Comparison of ENCODE assay signal across 11 cellular contexts in genomic region chr1:198680174-198680871, GRCh38. TPM values are rescaled to one million over a fixed set of nuclear protein-coding genes. Genes with fewer than 3 reads are reported as not detected.
DNase-seq lines count a peak whose midpoint lies in the region; ATAC-seq and TF ChIP-seq lines count a peak whose summit lies in the region.
"Had no signal": no experiment of that assay in that cellular context is flagged by ENCODE, and none has a peak within 500 bp of the region (broad histone marks: within the 10 kb centered on the region; RNA-seq: fewer than 3 reads in every experiment).

No MANE protein-coding gene starts in this region.

- no peak for TF ChIP-seq CTCF in PC-3 (conservative IDR thresholded peaks at IDR 0.05; ENCODE audit: low read depth, low read length)
- no peak for TF ChIP-seq CTCF in heart left ventricle (IDR thresholded peaks at IDR 0.05)

- H3K36me3 ChIP-seq in PC-3 (ENCODE audit: low read depth, low read length) (no peaks in the 10 kb centered on the region), heart left ventricle (no peaks in the 10 kb centered on the region)

- peak overlapping the region; percentile 62; the same call in 1 of the 2 replicates for H3K9ac ChIP-seq in PC-3 (ENCODE audit: low read length)

- H3F3A ChIP-seq in PC-3 (ENCODE audit: low read length, unreplicated experiment): peaks cover 10% of the 10 kb centered on the region

- peaks cover 38% of the 10 kb centered on the region for H3K36me3 Mint-ChIP-seq in T-helper 1 cell treated with Interleukin-12 subunit alpha and Interleukin-12 subunit beta and Interleukin-4 antibody, amounts not matched to agents 30 μg/mL and 1 μg/mL, for 36 hours (ENCODE audit: low read depth)
- H3K36me3 Mint-ChIP-seq in central memory CD8-positive, alpha-beta T cell (ENCODE audit: insufficient read depth): peaks cover 71% of the 10 kb centered on the region
- H3K36me3 Mint-ChIP-seq in stimulated activated effector memory CD8-positive, alpha-beta T cell treated with anti-CD3 and anti-CD28 coated beads, Interleukin-12 subunit alpha, Interleukin-12 subunit beta, amount 100 ng/mL, for 72 hours: peaks cover 92% of the 10 kb centered on the region

- H3K27me3 ChIP-seq in PC-3 (ENCODE audit: low read length) (no peaks in the 10 kb centered on the region), heart left ventricle (no peaks in the 10 kb centered on the region)

- H3K9me3 ChIP-seq in PC-3 (ENCODE audit: low read length) (no peaks in the 10 kb centered on the region), heart left ventricle (no peaks in the 10 kb centered on the region)
- H3K9me3 ChIP-seq: A549 had no signal

- H3K27ac Mint-ChIP-seq in T-helper 1 cell treated with Interleukin-12 subunit alpha and Interleukin-12 subunit beta and Interleukin-4 antibody, amounts not matched to agents 30 μg/mL and 1 μg/mL, for 36 hours: peak overlapping the region; percentile 83
- H3K27ac Mint-ChIP-seq in central memory CD8-positive, alpha-beta T cell (ENCODE audit: low read depth): peak overlapping the region; percentile 98
- peak overlapping the region; percentile 89 for H3K27ac Mint-ChIP-seq in stimulated activated effector memory CD8-positive, alpha-beta T cell treated with anti-CD3 and anti-CD28 coated beads, Interleukin-12 subunit alpha, Interleukin-12 subunit beta, amount 100 ng/mL, for 72 hours

- POLR2A ChIA-PET in PC-3 (lab: Charles Lee; ENCODE audit: unreplicated experiment): no interaction called here

- CTCF ChIA-PET in PC-3 (lab: Charles Lee): no interaction called here

- H3K27ac ChIP-seq in PC-3 (ENCODE audit: low read length) (peak overlapping the region; percentile 97), heart left ventricle (peak overlapping the region in 2 of 12 donors; percentile 46 to 87)
- H3K27ac ChIP-seq: A549 had no signal

- H3K4me3 Mint-ChIP-seq in T-helper 1 cell treated with Interleukin-12 subunit alpha and Interleukin-12 subunit beta and Interleukin-4 antibody, amounts not matched to agents 30 μg/mL and 1 μg/mL, for 36 hours: peak overlapping the region; percentile 79
- H3K4me3 Mint-ChIP-seq in central memory CD8-positive, alpha-beta T cell: peak overlapping the region; percentile 79
- peak overlapping the region; percentile 68 for H3K4me3 Mint-ChIP-seq in stimulated activated effector memory CD8-positive, alpha-beta T cell treated with anti-CD3 and anti-CD28 coated beads, Interleukin-12 subunit alpha, Interleukin-12 subunit beta, amount 100 ng/mL, for 72 hours

- peaks cover 64% of the 10 kb centered on the region for H3K4me1 Mint-ChIP-seq in T-helper 1 cell treated with Interleukin-12 subunit alpha and Interleukin-12 subunit beta and Interleukin-4 antibody, amounts not matched to agents 30 μg/mL and 1 μg/mL, for 36 hours (ENCODE audit: low read depth)
- H3K4me1 Mint-ChIP-seq in central memory CD8-positive, alpha-beta T cell: peaks cover 70% of the 10 kb centered on the region
- peaks cover 81% of the 10 kb centered on the region for H3K4me1 Mint-ChIP-seq in stimulated activated effector memory CD8-positive, alpha-beta T cell treated with anti-CD3 and anti-CD28 coated beads, Interleukin-12 subunit alpha, Interleukin-12 subunit beta, amount 100 ng/mL, for 72 hours

- no peaks in the 10 kb centered on the region for H3K79me2 ChIP-seq in PC-3 (ENCODE audit: low read length)

- intact Hi-C loops in PC-3 (cut with micrococcal nuclease) (loop anchor here (5.0 to 10.0 kb wide), 4 partner anchors 148 to 1066 kb away; partner anchors contain the start of gene LHX9), heart left ventricle (cut with DNase I) (no loop called here)

- DNase-seq in T-helper 1 cell: no peak
- peak; percentile 29 for DNase-seq in PC-3
- DNase-seq in central memory CD8-positive, alpha-beta T cell (ENCODE audit: low spot score in 2 of 2): no peak
- DNase-seq in stimulated activated effector memory CD8-positive, alpha-beta T cell treated with anti-CD3 and anti-CD28 coated beads, Interleukin-12 subunit alpha, Interleukin-12 subunit beta, amount 100 ng/mL, for 72 hours (ENCODE audit: low spot score in 2 of 2): no peak
- DNase-seq in heart left ventricle: no peak
- no peak for DNase-seq in C1 segment of cervical spinal cord (lab: John Stamatoyannopoulos, UW)
- DNase-seq in islet precursor cell: no peak
- DNase-seq: head of caudate nucleus, NCI-H526 treated with DMSO at 0.1 percent for 48 hours had no signal

- no peaks in the 10 kb centered on the region for H3K9me3 Mint-ChIP-seq in T-helper 1 cell treated with Interleukin-12 subunit alpha and Interleukin-12 subunit beta and Interleukin-4 antibody, amounts not matched to agents 30 μg/mL and 1 μg/mL, for 36 hours
- no peaks in the 10 kb centered on the region for H3K9me3 Mint-ChIP-seq in central memory CD8-positive, alpha-beta T cell
- no peaks in the 10 kb centered on the region for H3K9me3 Mint-ChIP-seq in stimulated activated effector memory CD8-positive, alpha-beta T cell treated with anti-CD3 and anti-CD28 coated beads, Interleukin-12 subunit alpha, Interleukin-12 subunit beta, amount 100 ng/mL, for 72 hours

- H3K4me1 ChIP-seq in PC-3 (ENCODE audit: insufficient read depth, low read length) (peaks cover 50% of the 10 kb centered on the region), heart left ventricle (peaks cover 0 to 94% (median 0%) of the 10 kb centered on the region in 12 donors)
- H3K4me1 ChIP-seq: A549 had no signal

- TF ChIP-seq POLR2A in heart left ventricle (IDR thresholded peaks at IDR 0.05): no peak

- H3K9me2 ChIP-seq in PC-3 (replicated peaks; ENCODE audit: low read length): no peaks in the 10 kb centered on the region

- H4K20me1 ChIP-seq in PC-3 (ENCODE audit: low read length): no peaks in the 10 kb centered on the region

- no peak overlapping the region for H3K4me3 ChIP-seq in PC-3 (ENCODE audit: low read length)
- peak overlapping the region in 1 of 12 donors; percentile 25 for H3K4me3 ChIP-seq in heart left ventricle
- H3K4me3 ChIP-seq: A549 had no signal

- BruUV-seq in PC-3 (replicated peaks; lab: Mats Ljungman, UMichigan): no TSS peak

- H2AFZ ChIP-seq in PC-3 (ENCODE audit: low read length): no peak overlapping the region

- ATAC-seq in PC-3 (peak; percentile 18), heart left ventricle (no peak)
- ATAC-seq in central memory CD8-positive, alpha-beta T cell (replicated peaks; ENCODE audit: extremely low read depth, poor library complexity, severe bottlenecking): no peak
- ATAC-seq in stimulated activated effector memory CD8-positive, alpha-beta T cell treated with anti-CD3 and anti-CD28 coated beads, Interleukin-12 subunit alpha, Interleukin-12 subunit beta, amount 100 ng/mL, for 72 hours: no peak
- ATAC-seq: A549 had no signal

- H3K4me2 ChIP-seq in PC-3 (ENCODE audit: low read length): 0 out of 2 replicates have a peak overlapping the region, but pooled peaks have one; percentile 13
- H3K4me2 ChIP-seq: A549 had no signal

- WGBS in heart left ventricle, 4 donors: 94 to 96% (median 94%) methylated on average over 15 of the region's 15 CpGs

- H3K27me3 Mint-ChIP-seq in T-helper 1 cell treated with Interleukin-12 subunit alpha and Interleukin-12 subunit beta and Interleukin-4 antibody, amounts not matched to agents 30 μg/mL and 1 μg/mL, for 36 hours (ENCODE audit: low read depth): no peaks in the 10 kb centered on the region
- H3K27me3 Mint-ChIP-seq in central memory CD8-positive, alpha-beta T cell: no peaks in the 10 kb centered on the region

RNA-seq across cellular contexts. Expression of gene PTPRC, which starts 41.5 kb away (rescaled TPM):
- total RNA-seq in PC-3 (2014; rRNA removed) (0.11 TPM in 1 of 2 replicates, not detected in the other), heart left ventricle (10 to 100 TPM in 2 of 9 donors, 1 to 10 TPM in 7; 3.4 to 99.3 (median 5.2) TPM)
- 1 to 10 TPM in 1 of 2 donors, under 1 TPM in 1; 0.65 to 2.6 TPM for polyA plus RNA-seq in heart left ventricle
- polyA plus RNA-seq: A549 had no signal
